Comparison of ENCODE assay signal across 23 cellular contexts in the genomic region with DNA sequence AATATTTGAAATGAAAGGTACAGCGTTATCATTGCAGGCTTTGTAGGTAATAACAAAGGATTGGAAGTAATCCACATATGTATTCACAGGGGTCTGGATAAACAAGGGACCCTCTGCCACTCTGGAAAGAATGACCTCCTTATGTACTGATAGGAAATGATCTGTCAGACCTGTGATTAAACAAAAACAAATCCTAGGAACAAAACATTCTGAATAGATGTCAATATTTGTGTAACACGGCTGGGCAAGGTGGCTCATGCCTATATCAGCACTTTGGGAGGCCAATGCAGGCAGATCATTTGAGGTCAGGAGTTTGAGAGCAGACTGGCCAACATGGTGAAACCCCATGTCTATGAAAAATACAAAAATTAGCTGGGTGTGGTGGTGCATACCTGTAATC.
"Had no signal": no experiment of that assay in that cellular context is flagged by ENCODE, and none has a peak within 500 bp of the region (broad histone marks: within the 10 kb centered on the region; RNA-seq: fewer than 3 reads in every experiment).

No MANE protein-coding gene starts in this region.

- H3K27ac Mint-ChIP-seq: activated CD4-positive, alpha-beta T cell treated with anti-CD3 and anti-CD28 coated beads for 36 hours; activated CD8-positive, alpha-beta T cell treated with anti-CD3 and anti-CD28 coated beads, Interleukin-2, amount 10 ng/mL, durations not matched to agents 7 days and 5 days; activated naive CD8-positive, alpha-beta T cell; natural killer cell treated with Interleukin-12 subunit alpha and Interleukin-12 subunit beta and Interleukin-15 and Interleukin-18, amount 100 ng/mL, for 72 hours; progenitor cell of endocrine pancreas; stimulated activated effector memory CD8-positive, alpha-beta T cell treated with anti-CD3 and anti-CD28 coated beads, Interleukin-12 subunit alpha, Interleukin-12 subunit beta, amount 100 ng/mL, for 72 hours; stimulated activated naive CD8-positive, alpha-beta T cell treated with anti-CD3 and anti-CD28 coated beads, Interleukin-15, Interleukin-2, amounts not matched to agents 100 ng/mL and 50 ng/mL, for 24 hours; T-helper 2 cell treated with Interferon-gamma antibody and Interleukin-4, amounts not matched to agents 5 μg/mL and 100 μg/mL, for 36 hours had no signal

- DNase-seq: activated CD4-positive, alpha-beta T cell treated with anti-CD3 and anti-CD28 coated beads for 36 hours; activated CD4-positive, CD25-positive, alpha-beta regulatory T cell; activated CD8-positive, alpha-beta T cell treated with anti-CD3 and anti-CD28 coated beads, Interleukin-2, amount 10 ng/mL, durations not matched to agents 7 days and 5 days; activated effector memory CD4-positive, alpha-beta T cell treated with Interleukin-2 at 50 U/mL for 16 hours; activated naive CD4-positive, alpha-beta T cell treated with Interleukin-2 at 50 U/mL for 16 hours; anterior cingulate cortex; effector CD8-positive, alpha-beta T cell; heart left ventricle; lower lobe of right lung; mesenchymal stem cell; stimulated activated CD4-positive, alpha-beta T cell treated with anti-CD3 and anti-CD28 coated beads, Interleukin-12 subunit alpha, Interleukin-12 subunit beta, amount 100 ng/mL, for 4 hours; stimulated activated CD4-positive, alpha-beta T cell treated with anti-CD3 and anti-CD28 coated beads, Interleukin-4, amount 100 ng/mL, for 1 hour; T-helper 1 cell; trophoblast cell had no signal

- H3K9me3 Mint-ChIP-seq: natural killer cell treated with Interleukin-12 subunit alpha and Interleukin-12 subunit beta and Interleukin-15 and Interleukin-18, amount 100 ng/mL, for 72 hours; stimulated activated effector memory CD8-positive, alpha-beta T cell treated with anti-CD3 and anti-CD28 coated beads, Interleukin-12 subunit alpha, Interleukin-12 subunit beta, amount 100 ng/mL, for 72 hours; stimulated activated naive CD8-positive, alpha-beta T cell treated with anti-CD3 and anti-CD28 coated beads, Interleukin-15, Interleukin-2, amounts not matched to agents 100 ng/mL and 50 ng/mL, for 24 hours; T-helper 2 cell treated with Interferon-gamma antibody and Interleukin-4, amounts not matched to agents 5 μg/mL and 100 μg/mL, for 36 hours had no signal

- H3K4me3 Mint-ChIP-seq: activated CD4-positive, alpha-beta T cell treated with anti-CD3 and anti-CD28 coated beads for 36 hours; activated CD8-positive, alpha-beta T cell treated with anti-CD3 and anti-CD28 coated beads, Interleukin-2, amount 10 ng/mL, durations not matched to agents 7 days and 5 days; activated naive CD8-positive, alpha-beta T cell; natural killer cell treated with Interleukin-12 subunit alpha and Interleukin-12 subunit beta and Interleukin-15 and Interleukin-18, amount 100 ng/mL, for 72 hours; stimulated activated effector memory CD8-positive, alpha-beta T cell treated with anti-CD3 and anti-CD28 coated beads, Interleukin-12 subunit alpha, Interleukin-12 subunit beta, amount 100 ng/mL, for 72 hours; stimulated activated naive CD8-positive, alpha-beta T cell treated with anti-CD3 and anti-CD28 coated beads, Interleukin-15, Interleukin-2, amounts not matched to agents 100 ng/mL and 50 ng/mL, for 24 hours; T-helper 2 cell treated with Interferon-gamma antibody and Interleukin-4, amounts not matched to agents 5 μg/mL and 100 μg/mL, for 36 hours had no signal

- H3K4me3 ChIP-seq: heart left ventricle, lower lobe of right lung, skin epidermis, thoracic aorta had no signal

- H3K4me1 Mint-ChIP-seq: activated CD4-positive, alpha-beta T cell treated with anti-CD3 and anti-CD28 coated beads for 36 hours; stimulated activated effector memory CD8-positive, alpha-beta T cell treated with anti-CD3 and anti-CD28 coated beads, Interleukin-12 subunit alpha, Interleukin-12 subunit beta, amount 100 ng/mL, for 72 hours had no signal

- H3K27ac ChIP-seq: heart left ventricle, lower lobe of right lung, skin epidermis, thoracic aorta had no signal

- H3K36me3 Mint-ChIP-seq: natural killer cell treated with Interleukin-12 subunit alpha and Interleukin-12 subunit beta and Interleukin-15 and Interleukin-18, amount 100 ng/mL, for 72 hours; stimulated activated effector memory CD8-positive, alpha-beta T cell treated with anti-CD3 and anti-CD28 coated beads, Interleukin-12 subunit alpha, Interleukin-12 subunit beta, amount 100 ng/mL, for 72 hours had no signal

- ATAC-seq: activated CD4-positive, alpha-beta T cell treated with anti-CD3 and anti-CD28 coated beads for 36 hours; activated CD8-positive, alpha-beta T cell treated with anti-CD3 and anti-CD28 coated beads, Interleukin-2, amount 10 ng/mL, durations not matched to agents 7 days and 5 days; heart left ventricle; lower lobe of right lung; natural killer cell treated with Interleukin-12 subunit alpha and Interleukin-12 subunit beta and Interleukin-15 and Interleukin-18, amount 100 ng/mL, for 72 hours; sciatic nerve; stimulated activated effector memory CD8-positive, alpha-beta T cell treated with anti-CD3 and anti-CD28 coated beads, Interleukin-12 subunit alpha, Interleukin-12 subunit beta, amount 100 ng/mL, for 72 hours had no signal
